1 cellular context compared by ENCODE assay signal in the genomic region with DNA sequence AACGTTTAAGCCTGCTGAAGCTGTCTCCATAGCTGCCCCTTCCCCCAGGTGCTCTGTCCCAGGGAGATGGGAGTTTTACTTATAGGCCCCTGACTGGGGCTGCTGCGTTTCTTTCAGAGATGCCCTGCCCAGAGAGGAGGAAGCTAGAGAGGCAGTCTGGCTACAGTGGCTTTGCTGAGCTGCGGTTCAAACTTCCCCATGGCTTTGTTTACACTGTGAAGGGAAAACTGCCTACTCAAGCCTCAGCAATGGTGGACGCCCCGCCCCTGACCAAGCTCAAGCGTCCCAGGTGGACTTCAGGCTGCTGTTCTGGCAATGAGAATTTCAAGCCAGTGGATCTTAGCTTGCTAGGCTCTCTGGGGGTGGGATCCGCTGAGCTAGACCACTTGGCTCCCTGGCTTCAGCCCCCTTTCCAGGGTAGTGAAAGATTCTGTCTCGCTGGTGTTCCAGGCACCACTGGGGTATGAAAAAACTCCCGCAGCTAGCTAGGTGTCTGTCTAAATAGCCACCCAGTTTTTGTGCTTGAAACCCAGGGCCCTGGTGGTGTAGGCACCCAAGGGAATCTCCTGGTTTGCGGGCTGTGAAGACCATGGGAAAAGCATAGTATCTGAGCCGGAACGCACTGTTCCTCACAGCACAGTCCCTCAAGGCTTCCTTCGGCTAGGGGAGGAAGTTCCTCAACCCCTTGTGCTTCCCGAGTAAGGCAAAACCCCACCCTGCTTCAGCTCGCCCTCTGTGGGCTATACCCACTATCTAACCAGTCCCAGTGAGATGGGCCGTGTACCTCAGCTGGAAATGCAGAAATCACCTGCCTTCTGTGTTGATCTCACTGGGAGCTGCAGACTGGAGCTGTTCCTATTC.
TF ChIP-seq lines count a peak whose summit lies in the region.

No MANE protein-coding gene starts in this region.

TF ChIP-seq in K562, 482 proteins besides CTCF, POLR2A, EP300 and RAD21 (continued from another document):
- TF ChIP-seq, protein P1, sequence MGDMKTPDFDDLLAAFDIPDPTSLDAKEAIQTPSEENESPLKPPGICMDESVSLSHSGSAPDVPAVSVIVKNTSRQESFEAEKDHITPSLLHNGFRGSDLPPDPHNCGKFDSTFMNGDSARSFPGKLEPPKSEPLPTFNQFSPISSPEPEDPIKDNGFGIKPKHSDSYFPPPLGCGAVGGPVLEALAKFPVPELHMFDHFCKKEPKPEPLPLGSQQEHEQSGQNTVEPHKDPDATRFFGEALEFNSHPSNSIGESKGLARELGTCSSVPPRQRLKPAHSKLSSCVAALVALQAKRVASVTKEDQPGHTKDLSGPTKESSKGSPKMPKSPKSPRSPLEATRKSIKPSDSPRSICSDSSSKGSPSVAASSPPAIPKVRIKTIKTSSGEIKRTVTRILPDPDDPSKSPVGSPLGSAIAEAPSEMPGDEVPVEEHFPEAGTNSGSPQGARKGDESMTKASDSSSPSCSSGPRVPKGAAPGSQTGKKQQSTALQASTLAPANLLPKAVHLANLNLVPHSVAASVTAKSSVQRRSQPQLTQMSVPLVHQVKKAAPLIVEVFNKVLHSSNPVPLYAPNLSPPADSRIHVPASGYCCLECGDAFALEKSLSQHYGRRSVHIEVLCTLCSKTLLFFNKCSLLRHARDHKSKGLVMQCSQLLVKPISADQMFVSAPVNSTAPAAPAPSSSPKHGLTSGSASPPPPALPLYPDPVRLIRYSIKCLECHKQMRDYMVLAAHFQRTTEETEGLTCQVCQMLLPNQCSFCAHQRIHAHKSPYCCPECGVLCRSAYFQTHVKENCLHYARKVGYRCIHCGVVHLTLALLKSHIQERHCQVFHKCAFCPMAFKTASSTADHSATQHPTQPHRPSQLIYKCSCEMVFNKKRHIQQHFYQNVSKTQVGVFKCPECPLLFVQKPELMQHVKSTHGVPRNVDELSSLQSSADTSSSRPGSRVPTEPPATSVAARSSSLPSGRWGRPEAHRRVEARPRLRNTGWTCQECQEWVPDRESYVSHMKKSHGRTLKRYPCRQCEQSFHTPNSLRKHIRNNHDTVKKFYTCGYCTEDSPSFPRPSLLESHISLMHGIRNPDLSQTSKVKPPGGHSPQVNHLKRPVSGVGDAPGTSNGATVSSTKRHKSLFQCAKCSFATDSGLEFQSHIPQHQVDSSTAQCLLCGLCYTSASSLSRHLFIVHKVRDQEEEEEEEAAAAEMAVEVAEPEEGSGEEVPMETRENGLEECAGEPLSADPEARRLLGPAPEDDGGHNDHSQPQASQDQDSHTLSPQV (IDR thresholded peaks at IDR 0.05), result peak; percentile 52; the same call in 1 of the 2 replicates
- TF ChIP-seq PHF8 (IDR thresholded peaks at IDR 0.05; ENCODE audit: borderline replicate concordance, low read length) (peak; percentile 36; the same call in 1 of the 2 replicates), L3MBTL2 (IDR thresholded peaks at IDR 0.05) (peak; percentile 39), MTA3 (IDR thresholded peaks at IDR 0.05; ENCODE audit: borderline replicate concordance) (peak; percentile 34; the same call in 1 of the 2 replicates), CTBP1 (IDR thresholded peaks at IDR 0.05; ENCODE audit: borderline replicate concordance) (peak; percentile 37; the same call in 1 of the 2 replicates), KDM5B (IDR thresholded peaks at IDR 0.05; ENCODE audit: insufficient replicate concordance, low read depth, low read length) (peak; percentile 30), ZNF232 (CRISPR knock-in tag; IDR thresholded peaks at IDR 0.05) (0 out of 2 replicates have a peak, but pooled peaks have one; percentile 4), FOXA3 (CRISPR knock-in tag; conservative IDR thresholded peaks at IDR 0.05 in 1 of 2, IDR thresholded peaks at IDR 0.05 in 1 of 2) (peak; percentile 97 to 98), FOXK2 (conservative IDR thresholded peaks at IDR 0.05 in 1 of 2, IDR thresholded peaks at IDR 0.05 in 1 of 2; ENCODE audit: low read depth in 2 of 2) (peak; percentile 93), NFE2 (IDR thresholded peaks at IDR 0.05; ENCODE audit: low read depth) (peak; percentile 63), SMARCE1 (IDR thresholded peaks at IDR 0.05) (peak; percentile 46; the same call in 1 of the 2 replicates), ZNF121 (CRISPR knock-in tag; conservative IDR thresholded peaks at IDR 0.05) (peak; percentile 29; the same call in 1 of the 2 replicates)
- TF ChIP-seq, protein P2, sequence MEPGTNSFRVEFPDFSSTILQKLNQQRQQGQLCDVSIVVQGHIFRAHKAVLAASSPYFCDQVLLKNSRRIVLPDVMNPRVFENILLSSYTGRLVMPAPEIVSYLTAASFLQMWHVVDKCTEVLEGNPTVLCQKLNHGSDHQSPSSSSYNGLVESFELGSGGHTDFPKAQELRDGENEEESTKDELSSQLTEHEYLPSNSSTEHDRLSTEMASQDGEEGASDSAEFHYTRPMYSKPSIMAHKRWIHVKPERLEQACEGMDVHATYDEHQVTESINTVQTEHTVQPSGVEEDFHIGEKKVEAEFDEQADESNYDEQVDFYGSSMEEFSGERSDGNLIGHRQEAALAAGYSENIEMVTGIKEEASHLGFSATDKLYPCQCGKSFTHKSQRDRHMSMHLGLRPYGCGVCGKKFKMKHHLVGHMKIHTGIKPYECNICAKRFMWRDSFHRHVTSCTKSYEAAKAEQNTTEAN (CRISPR knock-in tag; IDR thresholded peaks at IDR 0.05), result 0 out of 2 replicates have a peak, but pooled peaks have one; percentile 33
- TF ChIP-seq, protein P3, sequence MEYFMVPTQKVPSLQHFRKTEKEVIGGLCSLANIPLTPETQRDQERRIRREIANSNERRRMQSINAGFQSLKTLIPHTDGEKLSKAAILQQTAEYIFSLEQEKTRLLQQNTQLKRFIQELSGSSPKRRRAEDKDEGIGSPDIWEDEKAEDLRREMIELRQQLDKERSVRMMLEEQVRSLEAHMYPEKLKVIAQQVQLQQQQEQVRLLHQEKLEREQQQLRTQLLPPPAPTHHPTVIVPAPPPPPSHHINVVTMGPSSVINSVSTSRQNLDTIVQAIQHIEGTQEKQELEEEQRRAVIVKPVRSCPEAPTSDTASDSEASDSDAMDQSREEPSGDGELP (CRISPR knock-in tag; IDR thresholded peaks at IDR 0.05; ENCODE audit: borderline replicate concordance), result 0 out of 2 replicates have a peak, but pooled peaks have one; percentile 5
- TF ChIP-seq, protein P4, sequence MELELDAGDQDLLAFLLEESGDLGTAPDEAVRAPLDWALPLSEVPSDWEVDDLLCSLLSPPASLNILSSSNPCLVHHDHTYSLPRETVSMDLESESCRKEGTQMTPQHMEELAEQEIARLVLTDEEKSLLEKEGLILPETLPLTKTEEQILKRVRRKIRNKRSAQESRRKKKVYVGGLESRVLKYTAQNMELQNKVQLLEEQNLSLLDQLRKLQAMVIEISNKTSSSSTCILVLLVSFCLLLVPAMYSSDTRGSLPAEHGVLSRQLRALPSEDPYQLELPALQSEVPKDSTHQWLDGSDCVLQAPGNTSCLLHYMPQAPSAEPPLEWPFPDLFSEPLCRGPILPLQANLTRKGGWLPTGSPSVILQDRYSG (tag; conservative IDR thresholded peaks at IDR 0.05; ENCODE audit: low read depth), result 0 out of 2 replicates have a peak, but pooled peaks have one; percentile 25
